In genomic region chr10:100043344-100043743, GRCh38 we compare ENCODE assay signal across 10 cellular contexts. TPM values are rescaled to one million over a fixed set of nuclear protein-coding genes. Genes with fewer than 3 reads are reported as not detected.
DNase-seq lines count a peak whose midpoint lies in the region; ATAC-seq and TF ChIP-seq lines count a peak whose summit lies in the region.
"Had no signal": no experiment of that assay in that cellular context is flagged by ENCODE, and none has a peak within 500 bp of the region (broad histone marks: within the 10 kb centered on the region; RNA-seq: fewer than 3 reads in every experiment).

No MANE protein-coding gene starts in this region.

- ATAC-seq in HG03432 (IDR thresholded peaks at IDR 0.05; ENCODE audit: unreplicated experiment), result no peak
- ATAC-seq: effector memory CD8-positive, alpha-beta T cell had no signal

- no peaks in the 10 kb centered on the region for H3F3A ChIP-seq in Loucy (ENCODE audit: low read depth)

- no peaks in the 10 kb centered on the region for H3K79me2 ChIP-seq in Loucy (ENCODE audit: insufficient read depth, low read length)

- no peak overlapping the region for H3K4me3 ChIP-seq in Loucy (ENCODE audit: low read length, poor library complexity, severe bottlenecking)
- no peak overlapping the region for H3K4me3 ChIP-seq in esophagus muscularis mucosa
- H3K4me3 ChIP-seq: thoracic aorta had no signal

- peak; percentile 21 for TF ChIP-seq CTCF in Loucy (conservative IDR thresholded peaks at IDR 0.05; ENCODE audit: low read length)
- no peak for TF ChIP-seq CTCF in esophagus muscularis mucosa (IDR thresholded peaks at IDR 0.05)

- peak overlapping the region; percentile 47 to 64 (median 58) for H3K27ac ChIP-seq in esophagus muscularis mucosa (replicated peaks in 1 of 4)
- H3K27ac ChIP-seq: thoracic aorta had no signal

- H3K9me3 ChIP-seq in Loucy (ENCODE audit: insufficient read depth, low read depth, low read length), result no peaks in the 10 kb centered on the region
- H3K9me3 ChIP-seq in esophagus muscularis mucosa, result no peaks in the 10 kb centered on the region
- H3K9me3 ChIP-seq: thoracic aorta had no signal

- 91% methylated on average over 2 of the region's 2 CpGs for WGBS in esophagus muscularis mucosa

- no peak overlapping the region for H2AFZ ChIP-seq in Loucy (ENCODE audit: low read length)

- intact Hi-C loops in esophagus muscularis mucosa (cut with DNase I), result no loop called here

- no peaks in the 10 kb centered on the region for H3K9me2 ChIP-seq in Loucy (replicated peaks; ENCODE audit: low read depth, low read length)

- no peaks in the 10 kb centered on the region for H3K27me3 ChIP-seq in Loucy (ENCODE audit: insufficient read depth, low read length, poor library complexity, severe bottlenecking)
- no peaks in the 10 kb centered on the region for H3K27me3 ChIP-seq in esophagus muscularis mucosa

- peak; percentile 28 for DNase-seq in NOMO-1 treated with DMSO at 0.1 percent for 48 hours (lab: John Stamatoyannopoulos, UW; ENCODE audit: unreplicated experiment)
- no peak for DNase-seq in NOMO-1 (lab: John Stamatoyannopoulos, UW; ENCODE audit: unreplicated experiment in 2 of 2)
- DNase-seq in esophagus muscularis mucosa (ENCODE audit: extremely low spot score), result no peak
- DNase-seq in stimulated activated CD4-positive, alpha-beta T cell treated with anti-CD3 and anti-CD28 coated beads, Interleukin-2, amount 100 ng/mL, for 4 hours (ENCODE audit: low read depth), result peak; percentile 3
- DNase-seq in amniotic stem cell (lab: John Stamatoyannopoulos, UW), result no peak
- no peak for DNase-seq in kidney glomerular epithelial cell (lab: John Stamatoyannopoulos, UW)
- DNase-seq: effector memory CD8-positive, alpha-beta T cell had no signal

- no peaks in the 10 kb centered on the region for H3K36me3 ChIP-seq in Loucy (ENCODE audit: insufficient read depth, low read length)
- no peaks in the 10 kb centered on the region for H3K36me3 ChIP-seq in esophagus muscularis mucosa
- H3K36me3 ChIP-seq: thoracic aorta had no signal

- no peaks in the 10 kb centered on the region for H4K20me1 ChIP-seq in Loucy (ENCODE audit: insufficient read depth, low read length, poor library complexity, severe bottlenecking)

- H3K9ac ChIP-seq in Loucy (ENCODE audit: low read depth, low read length, poor library complexity, severe bottlenecking), result no peak overlapping the region

- no peak for TF ChIP-seq POLR2A in esophagus muscularis mucosa (IDR thresholded peaks at IDR 0.05; ENCODE audit: low read depth)

- H3K4me1 ChIP-seq in Loucy (ENCODE audit: insufficient read depth, low read length, poor library complexity, severe bottlenecking) (no peaks in the 10 kb centered on the region), esophagus muscularis mucosa (peaks cover 15 to 35% (median 30%) of the 10 kb centered on the region in 4 donors)

- no peak for TF ChIP-seq EP300 in esophagus muscularis mucosa (IDR thresholded peaks at IDR 0.05)

- H3K4me2 ChIP-seq in Loucy (ENCODE audit: low read depth, low read length, poor library complexity, severe bottlenecking), result no peak overlapping the region

RNA-seq across cellular contexts. Expression of gene DNMBP, which starts 33.6 kb away (rescaled TPM):
- total RNA-seq in esophagus muscularis mucosa, result 10 to 100 TPM; 14.5 to 21.6 (median 17.4) TPM

RNA-seq across cellular contexts. Expression of gene CPN1, which starts 38.3 kb away (rescaled TPM):
- not detected for total RNA-seq in esophagus muscularis mucosa
- total RNA-seq: thoracic aorta had no signal

Comparison
In these comparisons a context has a peak if more than half of its experiments do, and no peak if none do; other contexts are left out.
1. DNase-seq: peak in NOMO-1 treated with DMSO at 0.1 percent for 48 hours (single experiment) and stimulated activated CD4-positive, alpha-beta T cell treated with anti-CD3 and anti-CD28 coated beads, Interleukin-2, amount 100 ng/mL, for 4 hours (single experiment); none in NOMO-1 (0 of 2), esophagus muscularis mucosa (single experiment), amniotic stem cell (single experiment) and kidney glomerular epithelial cell (single experiment).